Comparison of ENCODE assay signal across 11 cellular contexts in genomic region chr11:62925745-62926668, GRCh38. TPM values are rescaled to one million over a fixed set of nuclear protein-coding genes. Genes with fewer than 3 reads are reported as not detected.
DNase-seq lines count a peak whose midpoint lies in the region; ATAC-seq, FAIRE-seq and TF ChIP-seq lines count a peak whose summit lies in the region.
"Had no signal": no experiment of that assay in that cellular context is flagged by ENCODE, and none has a peak within 500 bp of the region (broad histone marks: within the 10 kb centered on the region; RNA-seq: fewer than 3 reads in every experiment).

No MANE protein-coding gene starts in this region.

- POLR2A ChIA-PET in GM12878 (lab: Charles Lee): interaction anchor here (0.5 kb wide), 1 partner anchor 845 kb away, joined by 3 read pairs; no protein-coding TSS in a partner anchor

- DNase-seq in H7 (peak; percentile 79), GM12878 (ENCODE audit: low read depth, low spot score) (no peak), gastrocnemius medialis (no peak)
- DNase-seq: NK-92 treated with Interleukin-12 subunit alpha and Interleukin-12 subunit beta, amount 100 ng/mL, for 24 hours had no signal

- no peak overlapping the region for H3K4me2 ChIP-seq in GM12878 (ENCODE audit: control insufficient read depth, insufficient read depth)

- SMC1A ChIA-PET in GM12878 (lab: Charles Lee; ENCODE audit: uncharacterized antibody, unreplicated experiment): no interaction called here

- TF ChIP-seq EP300 in GM12878 (IDR thresholded peaks at IDR 0.05; ENCODE audit: borderline replicate concordance in 1 of 2, control insufficient read depth in 1 of 2, low read depth in 2 of 2, low read length in 2 of 2): no peak

- RAD21 ChIA-PET in GM12878 (lab: Charles Lee; ENCODE audit: unreplicated experiment): no interaction called here

- H3K9ac ChIP-seq in GM12878 (ENCODE audit: control insufficient read depth, insufficient read depth, low read length) (no peak overlapping the region), iPS-20b (ENCODE audit: low read depth, low read length) (peak overlapping the region; percentile 35)

- TF ChIP-seq POLR2A in GM12878 (IDR thresholded peaks at IDR 0.05; ENCODE audit: low read depth, low read length) (no peak), gastrocnemius medialis (IDR thresholded peaks at IDR 0.05) (no peak)

- intact Hi-C loops in GM12878 (cut with micrococcal nuclease; ENCODE audit: unreplicated experiment): no loop called here
- intact Hi-C loops in gastrocnemius medialis (cut with DNase I; ENCODE audit: low total_unique reads): no loop called here

- TF ChIP-seq CTCF in GM12878 (IDR thresholded peaks at IDR 0.05 in 2 of 3, conservative IDR thresholded peaks at IDR 0.05 in 1 of 3; ENCODE audit: control insufficient read depth in 2 of 3, extremely low read depth in 1 of 3, insufficient read depth in 1 of 3, low read depth in 3 of 3, low read length in 3 of 3) (no peak), gastrocnemius medialis (IDR thresholded peaks at IDR 0.05 in 4 of 5, conservative IDR thresholded peaks at IDR 0.05 in 1 of 5) (no peak)

- H3K36me3 ChIP-seq in H7 (replicated peaks; ENCODE audit: control insufficient read depth, insufficient read depth, low read length): no peaks in the 10 kb centered on the region
- H3K36me3 ChIP-seq in GM12878 (ENCODE audit: control insufficient read depth in 2 of 2, insufficient read depth in 2 of 2, low read length in 1 of 2): no peaks in the 10 kb centered on the region
- no peaks in the 10 kb centered on the region for H3K36me3 ChIP-seq in iPS-20b (ENCODE audit: insufficient read depth, low read depth, low read length)
- H3K36me3 ChIP-seq in gastrocnemius medialis: no peaks in the 10 kb centered on the region

- ATAC-seq in GM12878 (no peak), gastrocnemius medialis (no peak), GM18861 (IDR thresholded peaks at IDR 0.05; ENCODE audit: unreplicated experiment) (no peak), GM19351 (IDR thresholded peaks at IDR 0.05; ENCODE audit: unreplicated experiment) (no peak), HG02981 (IDR thresholded peaks at IDR 0.05; ENCODE audit: unreplicated experiment) (no peak), GM18868 (IDR thresholded peaks at IDR 0.05; ENCODE audit: unreplicated experiment) (no peak)

- no peaks in the 10 kb centered on the region for H3K9me3 ChIP-seq in GM12878 (replicated peaks; ENCODE audit: control insufficient read depth, insufficient read depth, low read length)
- no peaks in the 10 kb centered on the region for H3K9me3 ChIP-seq in iPS-20b (ENCODE audit: insufficient read depth, low read depth, low read length)
- H3K9me3 ChIP-seq in gastrocnemius medialis: no peaks in the 10 kb centered on the region

- H2AFZ ChIP-seq in GM12878 (ENCODE audit: control insufficient read depth, low read depth, low read length): no peak overlapping the region

- 25% methylated on average over 61 of the region's 71 CpGs for WGBS in GM12878 (ENCODE audit: insufficient coverage, insufficient replicate concordance, low lambda C conversion rate, missing lambda C conversion rate)

- in situ Hi-C loops in GM12878 (cut with MboI) (no loop called here), gastrocnemius medialis (cut with MboI; ENCODE audit: low sequenced_read_pairs in 4 of 4) (no loop called here)

- no peaks in the 10 kb centered on the region for H3K79me2 ChIP-seq in GM12878 (ENCODE audit: control insufficient read depth, insufficient read depth, low read length)

- CTCF ChIA-PET in GM12878 (lab: Yijun Ruan, JAX): interaction anchor here (2.0 kb wide), 1 partner anchor 98 kb away, joined by 5 read pairs; no protein-coding TSS in a partner anchor

- no TSS peak for BruUV-seq in GM12878 (replicated peaks; lab: Mats Ljungman, UMichigan)

- no peak for FAIRE-seq in GM12878 (lab: Jason Lieb, UNC)

- TF ChIP-seq RAD21 in GM12878 (IDR thresholded peaks at IDR 0.05; ENCODE audit: insufficient read depth, low read depth, low read length): no peak

- peak overlapping the region; percentile 61 for H3K4me3 ChIP-seq in H7 (ENCODE audit: insufficient read depth, low read depth, low read length)
- H3K4me3 ChIP-seq in GM12878: no peak overlapping the region
- peak overlapping the region; percentile 77 for H3K4me3 ChIP-seq in iPS-20b (ENCODE audit: low read length)
- H3K4me3 ChIP-seq in gastrocnemius medialis: peak overlapping the region; percentile 33 to 61 (median 46)

- H3K4me1 ChIP-seq in GM12878 (ENCODE audit: control insufficient read depth, insufficient read depth, low read length): peaks cover 19% of the 10 kb centered on the region
- H3K4me1 ChIP-seq in iPS-20b (ENCODE audit: insufficient read depth, low read length): peaks cover 5% of the 10 kb centered on the region
- H3K4me1 ChIP-seq in gastrocnemius medialis: peaks cover 11 to 19% of the 10 kb centered on the region in 2 donors

- peaks cover 60% of the 10 kb centered on the region for H3K27me3 ChIP-seq in H7 (ENCODE audit: control insufficient read depth, insufficient read depth, low read length)
- H3K27me3 ChIP-seq in GM12878 (replicated peaks in 1 of 2; ENCODE audit: control insufficient read depth in 2 of 2, insufficient read depth in 2 of 2, low read length in 1 of 2): peaks cover 12 to 22% of the 10 kb centered on the region in 2 experiments
- peaks cover 92% of the 10 kb centered on the region for H3K27me3 ChIP-seq in iPS-20b (ENCODE audit: insufficient read depth, low read length)
- peaks cover 46 to 67% (median 66%) of the 10 kb centered on the region in 3 donors for H3K27me3 ChIP-seq in gastrocnemius medialis

- H4K20me1 ChIP-seq in GM12878 (ENCODE audit: control insufficient read depth, insufficient read depth): no peaks in the 10 kb centered on the region

- H3K27ac ChIP-seq in GM12878 (ENCODE audit: control insufficient read depth, insufficient read depth) (no peak overlapping the region), iPS-20b (ENCODE audit: low read length) (no peak overlapping the region), gastrocnemius medialis (no peak overlapping the region)
- H3K27ac ChIP-seq: epithelial cell of prostate, skin epidermis had no signal

RNA-seq across cellular contexts. Expression of gene CHRM1, which starts 4.8 kb away (rescaled TPM):
- total RNA-seq in H7 (2014; rRNA removed; shearing (Covaris generic)): not detected in 2 replicates
- total RNA-seq in GM12878 (2013; cell fraction: nucleolus; rRNA removed): not detected in 2 replicates
- not detected in 2 replicates for total RNA-seq in GM12878 (2014; rRNA removed)
- not detected in 2 replicates for total RNA-seq in GM12878 (2014; rRNA removed; fragmentation: Illumina TruSeq; extraction: Trizol)
- not detected in 2 replicates for total RNA-seq in GM12878 (2021)
- polyA plus RNA-seq in GM12878 (2011; ENCODE audit: low read depth): not detected
- polyA plus RNA-seq in GM12878 (2011; rRNA removed): not detected in 2 replicates
- not detected in 2 replicates for polyA plus RNA-seq in GM12878 (2011; cell fraction: cytosol; rRNA removed)
- not detected in 2 replicates for polyA plus RNA-seq in GM12878 (2011; cell fraction: nucleus; rRNA removed)
- polyA plus RNA-seq in GM12878 (2012): not detected in 2 replicates
- not detected in 2 replicates for polyA plus RNA-seq in GM12878 (2014; fragmentation: Illumina TruSeq; extraction: Trizol)
- polyA plus RNA-seq in GM12878 (2014; fragmentation: Nextera tagmentation; extraction: Ambion mirVana): not detected
- polyA plus RNA-seq in GM12878 (2014; rRNA removed): not detected in 2 replicates
- not detected for polyA plus RNA-seq in GM12878 (2016; fragmentation: Nextera tagmentation; extraction: Ambion mirVana)
- not detected in 2 replicates for polyA minus RNA-seq in GM12878 (2011; rRNA and poly(A)+ RNA removed)
- polyA minus RNA-seq in GM12878 (2011; cell fraction: cytosol; rRNA and poly(A)+ RNA removed): not detected in 2 replicates
- polyA minus RNA-seq in GM12878 (2011; cell fraction: nucleus; rRNA and poly(A)+ RNA removed): not detected in 2 replicates
- not detected for total RNA-seq in gastrocnemius medialis

RNA-seq across cellular contexts. Expression of gene SLC3A2, which starts 45.3 kb away (rescaled TPM):
- total RNA-seq in H7 (2014; rRNA removed; shearing (Covaris generic)): 271 and 340 TPM in 2 replicates
- 136 and 176 TPM in 2 replicates for total RNA-seq in GM12878 (2013; cell fraction: nucleolus; rRNA removed)
- total RNA-seq in GM12878 (2014; rRNA removed) (143 and 147 TPM in 2 replicates), GM12878 (2014; rRNA removed; fragmentation: Illumina TruSeq; extraction: Trizol) (72.2 and 79.6 TPM in 2 replicates), GM12878 (2021) (113 and 114 TPM in 2 replicates), gastrocnemius medialis (100 to 1,000 TPM; 158 to 278 (median 189) TPM)
- polyA plus RNA-seq in GM12878 (2011; ENCODE audit: low read depth): 90.7 TPM
- polyA plus RNA-seq in GM12878 (2011; rRNA removed) (127 and 134 TPM in 2 replicates), GM12878 (2014; fragmentation: Illumina TruSeq; extraction: Trizol) (79.7 and 80.9 TPM in 2 replicates), GM12878 (2014; fragmentation: Nextera tagmentation; extraction: Ambion mirVana) (10 to 100 TPM in 1 of 2 experiments, 1 to 10 TPM in 1; 6.9 to 17.0 TPM), GM12878 (2014; rRNA removed) (98.0 and 105 TPM in 2 replicates), GM12878 (2016; fragmentation: Nextera tagmentation; extraction: Ambion mirVana) (100 to 1,000 TPM; 148 to 158 TPM)
- polyA plus RNA-seq in GM12878 (2011; cell fraction: cytosol; rRNA removed): 156 and 165 TPM in 2 replicates
- 299 and 395 TPM in 2 replicates for polyA plus RNA-seq in GM12878 (2011; cell fraction: nucleus; rRNA removed)
- 117 and 182 TPM in 2 replicates for polyA plus RNA-seq in GM12878 (2012)
- polyA minus RNA-seq in GM12878 (2011; rRNA and poly(A)+ RNA removed): 78.4 and 115 TPM in 2 replicates
- polyA minus RNA-seq in GM12878 (2011; cell fraction: cytosol; rRNA and poly(A)+ RNA removed): 83.3 and 96.2 TPM in 2 replicates
- polyA minus RNA-seq in GM12878 (2011; cell fraction: nucleus; rRNA and poly(A)+ RNA removed): 89.7 and 103 TPM in 2 replicates

RNA-seq across cellular contexts. Expression of gene SLC22A6, which starts 58.8 kb away (rescaled TPM):
- not detected in 2 replicates for total RNA-seq in H7 (2014; rRNA removed; shearing (Covaris generic))
- total RNA-seq in GM12878 (2013; cell fraction: nucleolus; rRNA removed): not detected in 2 replicates
- not detected in 2 replicates for total RNA-seq in GM12878 (2014; rRNA removed)
- not detected in 2 replicates for total RNA-seq in GM12878 (2014; rRNA removed; fragmentation: Illumina TruSeq; extraction: Trizol)
- total RNA-seq in GM12878 (2021): not detected in 2 replicates
- polyA plus RNA-seq in GM12878 (2011; ENCODE audit: low read depth): not detected
- polyA plus RNA-seq in GM12878 (2011; rRNA removed): not detected in 2 replicates
- not detected in 2 replicates for polyA plus RNA-seq in GM12878 (2011; cell fraction: cytosol; rRNA removed)
- polyA plus RNA-seq in GM12878 (2011; cell fraction: nucleus; rRNA removed): not detected in 2 replicates
- not detected in 2 replicates for polyA plus RNA-seq in GM12878 (2012)
- polyA plus RNA-seq in GM12878 (2014; fragmentation: Illumina TruSeq; extraction: Trizol): not detected in 2 replicates
- not detected for polyA plus RNA-seq in GM12878 (2014; fragmentation: Nextera tagmentation; extraction: Ambion mirVana)
- not detected in 2 replicates for polyA plus RNA-seq in GM12878 (2014; rRNA removed)
- polyA plus RNA-seq in GM12878 (2016; fragmentation: Nextera tagmentation; extraction: Ambion mirVana): not detected
- not detected in 2 replicates for polyA minus RNA-seq in GM12878 (2011; rRNA and poly(A)+ RNA removed)
- polyA minus RNA-seq in GM12878 (2011; cell fraction: cytosol; rRNA and poly(A)+ RNA removed): not detected in 2 replicates
- not detected in 2 replicates for polyA minus RNA-seq in GM12878 (2011; cell fraction: nucleus; rRNA and poly(A)+ RNA removed)
- total RNA-seq in gastrocnemius medialis: not detected
